In genomic region chr2:165544897-165545296, GRCh38 we compare ENCODE assay signal across 15 cellular contexts.
DNase-seq lines count a peak whose midpoint lies in the region; ATAC-seq lines count a peak whose summit lies in the region.
"Had no signal": no experiment of that assay in that cellular context is flagged by ENCODE, and none has a peak within 500 bp of the region (broad histone marks: within the 10 kb centered on the region; RNA-seq: fewer than 3 reads in every experiment).

No MANE protein-coding gene starts in this region.

- ATAC-seq in GM18499 (IDR thresholded peaks at IDR 0.05; ENCODE audit: insufficient read depth, unreplicated experiment) (peak; percentile 82), GM19438 (IDR thresholded peaks at IDR 0.05; ENCODE audit: low read depth, unreplicated experiment) (peak; percentile 80), HG02840 (IDR thresholded peaks at IDR 0.05; ENCODE audit: low FRiP score, unreplicated experiment) (peak; percentile 79), HG03457 (IDR thresholded peaks at IDR 0.05; ENCODE audit: unreplicated experiment) (peak; percentile 93), HG02571 (IDR thresholded peaks at IDR 0.05; ENCODE audit: unreplicated experiment) (no peak)

- DNase-seq in activated T-cell treated with anti-CD3 and anti-CD28 coated beads, Interleukin-2, amount 50 U/mL, for 48 hours = no peak
- DNase-seq in dedifferentiated amniotic fluid mesenchymal stem cell (ENCODE audit: extremely low spot score) (no peak), mesenteric fat pad (ENCODE audit: low spot score) (no peak)
- DNase-seq: activated naive CD4-positive, alpha-beta T cell treated with Interleukin-2 at 50 U/mL for 16 hours; DMS 273 treated with DMSO at 0.1 percent for 48 hours; midbrain; NCI-H1092 treated with DMSO at 0.1 percent for 48 hours; posterior cingulate gyrus; stimulated activated CD4-positive, alpha-beta T cell treated with anti-CD3 and anti-CD28 coated beads, Interleukin-4, amount 100 ng/mL, for 24 hours; SW 1271 had no signal
